Comparison of ENCODE assay signal across 1 cellular context in the genomic region with DNA sequence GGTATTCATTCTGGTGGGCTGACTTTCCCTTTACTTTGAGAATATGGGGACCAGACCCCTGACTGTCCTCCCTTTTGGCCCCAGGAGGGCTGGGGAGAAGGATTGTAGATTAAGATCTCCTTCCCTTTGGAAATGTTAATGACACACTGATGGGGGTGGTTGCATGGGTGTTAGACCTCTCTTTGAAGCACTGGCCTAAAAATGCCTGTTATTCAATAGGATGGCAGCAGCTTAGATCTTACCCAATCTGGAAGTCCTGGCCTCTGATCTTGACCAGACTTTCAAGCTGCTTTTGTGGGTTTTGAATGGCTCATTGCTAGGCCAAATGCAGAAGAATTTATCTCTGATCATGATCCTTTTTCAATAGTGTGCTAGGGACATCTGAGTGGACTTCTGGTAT.
TF ChIP-seq lines count a peak whose summit lies in the region.

No MANE protein-coding gene starts in this region.

TF ChIP-seq in H1, 55 proteins besides CTCF, POLR2A, EP300 and RAD21:
- TF ChIP-seq ATF2 (IDR thresholded peaks at IDR 0.05; ENCODE audit: low read length) (no peak), CEBPB (IDR thresholded peaks at IDR 0.05; ENCODE audit: low read depth, low read length) (0 out of 2 replicates have a peak, but pooled peaks have one; percentile 13), RFX5 (IDR thresholded peaks at IDR 0.05; ENCODE audit: borderline replicate concordance, low read depth, low read length) (no peak), MAX (IDR thresholded peaks at IDR 0.05) (no peak), ASH2L (IDR thresholded peaks at IDR 0.05; ENCODE audit: low read length) (no peak)
